In genomic region chr17:19579867-19580565, GRCh38 we compare ENCODE assay signal across 8 cellular contexts. TPM values are rescaled to one million over a fixed set of nuclear protein-coding genes. Genes with fewer than 3 reads are reported as not detected.
DNase-seq lines count a peak whose midpoint lies in the region; ATAC-seq and TF ChIP-seq lines count a peak whose summit lies in the region.

No MANE protein-coding gene starts in this region.

- no peaks in the 10 kb centered on the region for H3K9me3 Mint-ChIP-seq in stimulated activated naive CD8-positive, alpha-beta T cell treated with anti-CD3 and anti-CD28 coated beads, Interleukin-15, Interleukin-2, amounts not matched to agents 100 ng/mL and 50 ng/mL, for 24 hours
- peaks cover 0 to 3% (median 0%) of the 10 kb centered on the region in 9 donors for H3K9me3 Mint-ChIP-seq in naive thymus-derived CD8-positive, alpha-beta T cell

- TF ChIP-seq CTCF in fibroblast of villous mesenchyme (IDR thresholded peaks at IDR 0.05; ENCODE audit: insufficient read depth, low read depth, low read length): no peak
- no peak for TF ChIP-seq CTCF in BE2C (IDR thresholded peaks at IDR 0.05; ENCODE audit: low read depth, low read length)

- H3K36me3 ChIP-seq in BE2C: no peaks in the 10 kb centered on the region

- no peaks in the 10 kb centered on the region for H3K9me3 ChIP-seq in BE2C

- peaks cover 34% of the 10 kb centered on the region for H3K27me3 Mint-ChIP-seq in stimulated activated naive CD8-positive, alpha-beta T cell treated with anti-CD3 and anti-CD28 coated beads, Interleukin-15, Interleukin-2, amounts not matched to agents 100 ng/mL and 50 ng/mL, for 24 hours
- peaks cover 22 to 61% (median 37%) of the 10 kb centered on the region in 5 donors for H3K27me3 Mint-ChIP-seq in naive thymus-derived CD8-positive, alpha-beta T cell

- no peak overlapping the region for H3K27ac Mint-ChIP-seq in stimulated activated naive CD8-positive, alpha-beta T cell treated with anti-CD3 and anti-CD28 coated beads, Interleukin-15, Interleukin-2, amounts not matched to agents 100 ng/mL and 50 ng/mL, for 24 hours
- peak overlapping the region in 1 of 10 donors; percentile 67 for H3K27ac Mint-ChIP-seq in naive thymus-derived CD8-positive, alpha-beta T cell

- DNase-seq in stimulated activated naive CD8-positive, alpha-beta T cell treated with anti-CD3 and anti-CD28 coated beads, Interleukin-15, Interleukin-2, amounts not matched to agents 100 U/mL and 50 U/mL, for 24 hours: no peak
- DNase-seq in fibroblast of villous mesenchyme (ENCODE audit: low read depth) (no peak), Ammon's horn (ENCODE audit: low spot score) (no peak), BE2C (no peak), LoVo (ENCODE audit: low spot score) (no peak)
- DNase-seq in naive thymus-derived CD8-positive, alpha-beta T cell: no peak

- H3K27me3 ChIP-seq in BE2C: peaks cover 12% of the 10 kb centered on the region

- H3K4me1 ChIP-seq in BE2C: no peaks in the 10 kb centered on the region

- H3K4me3 ChIP-seq in fibroblast of villous mesenchyme (ENCODE audit: low read depth, low read length) (peak overlapping the region; percentile 37), BE2C (ENCODE audit: low read depth, low read length) (no peak overlapping the region)

- POLR2A ChIA-PET in naive thymus-derived CD8-positive, alpha-beta T cell (lab: Charles Lee): interaction anchor here (1.0 kb wide), 1 partner anchor 68 kb away, joined by 3 read pairs; the partner anchor contains the start of gene ALDH3A2

- H3K4me1 Mint-ChIP-seq in stimulated activated naive CD8-positive, alpha-beta T cell treated with anti-CD3 and anti-CD28 coated beads, Interleukin-15, Interleukin-2, amounts not matched to agents 100 ng/mL and 50 ng/mL, for 24 hours (ENCODE audit: low read depth): no peaks in the 10 kb centered on the region
- H3K4me1 Mint-ChIP-seq in naive thymus-derived CD8-positive, alpha-beta T cell: peaks cover 0 to 2% (median under 1%) of the 10 kb centered on the region in 4 donors

- peak overlapping the region; percentile 45 for H3K4me3 Mint-ChIP-seq in stimulated activated naive CD8-positive, alpha-beta T cell treated with anti-CD3 and anti-CD28 coated beads, Interleukin-15, Interleukin-2, amounts not matched to agents 100 ng/mL and 50 ng/mL, for 24 hours
- peak overlapping the region; percentile 52 to 83 (median 62) for H3K4me3 Mint-ChIP-seq in naive thymus-derived CD8-positive, alpha-beta T cell

- ATAC-seq in stimulated activated naive CD8-positive, alpha-beta T cell treated with anti-CD3 and anti-CD28 coated beads, Interleukin-15, Interleukin-2, amounts not matched to agents 100 U/mL and 50 U/mL, for 24 hours: no peak
- peak; percentile 55 to 56 for ATAC-seq in naive thymus-derived CD8-positive, alpha-beta T cell
- no peak for ATAC-seq in GM18858 (IDR thresholded peaks at IDR 0.05; ENCODE audit: unreplicated experiment)

- no peaks in the 10 kb centered on the region for H3K36me3 Mint-ChIP-seq in stimulated activated naive CD8-positive, alpha-beta T cell treated with anti-CD3 and anti-CD28 coated beads, Interleukin-15, Interleukin-2, amounts not matched to agents 100 ng/mL and 50 ng/mL, for 24 hours (ENCODE audit: low read depth)
- H3K36me3 Mint-ChIP-seq in naive thymus-derived CD8-positive, alpha-beta T cell: no peaks in the 10 kb centered on the region

RNA-seq across cellular contexts. Expression of gene SLC47A1, which starts 46.4 kb away (rescaled TPM):
- under 0.01 and 0.86 TPM in 2 replicates for total RNA-seq in fibroblast of villous mesenchyme
- total RNA-seq in naive thymus-derived CD8-positive, alpha-beta T cell: not detected
- polyA plus RNA-seq in naive thymus-derived CD8-positive, alpha-beta T cell: under 1 TPM in 2 of 3 donors, not detected in 1; 0.29 to 0.69 TPM
- not detected for polyA plus RNA-seq in BE2C (2012; ENCODE audit: insufficient read depth, insufficient read length, low read depth)

Comparison
In these comparisons a context has a peak if more than half of its experiments do, and no peak if none do; other contexts are left out.
1. ATAC-seq: peak in naive thymus-derived CD8-positive, alpha-beta T cell (2 of 2); none in stimulated activated naive CD8-positive, alpha-beta T cell treated with anti-CD3 and anti-CD28 coated beads, Interleukin-15, Interleukin-2, amounts not matched to agents 100 U/mL and 50 U/mL, for 24 hours (single experiment) and GM18858 (single experiment).